ENCODE assay signal across 8 cellular contexts in genomic region chrX:134782796-134783195, GRCh38. TPM values are rescaled to one million over a fixed set of nuclear protein-coding genes. Genes with fewer than 3 reads are reported as not detected.
DNase-seq lines count a peak whose midpoint lies in the region; ATAC-seq and TF ChIP-seq lines count a peak whose summit lies in the region.

No MANE protein-coding gene starts in this region.

- no peak overlapping the region for H3K4me2 ChIP-seq in OCI-LY3 (ENCODE audit: low read length)
- H3K4me2 ChIP-seq in fibroblast of lung (ENCODE audit: extremely low read depth, insufficient read depth, low read length) = no peak overlapping the region
- no peak overlapping the region for H3K4me2 ChIP-seq in smooth muscle cell

- DNase-seq in NCI-H1105 treated with DMSO at 0.1 percent for 48 hours (lab: John Stamatoyannopoulos, UW) = peak; percentile 7
- DNase-seq in NCI-H1105 (lab: John Stamatoyannopoulos, UW) = no peak
- DNase-seq in fibroblast of lung (ENCODE audit: low read depth in 2 of 2) = peak; percentile 20 to 69
- DNase-seq in smooth muscle cell (lab: John Stamatoyannopoulos, UW; ENCODE audit: unreplicated experiment) = no peak

- H3K4me3 ChIP-seq in OCI-LY3 (ENCODE audit: low read length) (no peak overlapping the region), fibroblast of lung (replicated peaks in 1 of 4; ENCODE audit: control extremely low read depth in 1 of 4, insufficient read depth in 1 of 4, low read depth in 3 of 4, low read length in 4 of 4) (no peak overlapping the region), smooth muscle cell (no peak overlapping the region)

- H3K9me3 ChIP-seq in OCI-LY3 (ENCODE audit: insufficient read depth, low read length) (no peaks in the 10 kb centered on the region), fibroblast of lung (ENCODE audit: control insufficient read depth, insufficient read depth, low read depth, low read length) (no peaks in the 10 kb centered on the region), smooth muscle cell (replicated peaks; ENCODE audit: low read depth) (no peaks in the 10 kb centered on the region)

- H3K27me3 ChIP-seq in OCI-LY3 (ENCODE audit: low read depth, low read length) = no peaks in the 10 kb centered on the region
- H3K27me3 ChIP-seq in fibroblast of lung (ENCODE audit: control insufficient read depth, insufficient read depth, low read length) = no peaks in the 10 kb centered on the region
- H3K27me3 ChIP-seq in smooth muscle cell (ENCODE audit: low read depth) = no peaks in the 10 kb centered on the region

- WGBS in smooth muscle cell (ENCODE audit: low lambda C conversion rate) = 46% methylated on average over 3 of the region's 3 CpGs

- H3K9ac ChIP-seq in OCI-LY3 (ENCODE audit: low read length) = no peak overlapping the region
- H3K9ac ChIP-seq in fibroblast of lung (ENCODE audit: insufficient read depth, low read length) = no peak overlapping the region
- H3K9ac ChIP-seq in smooth muscle cell (ENCODE audit: low read depth) = no peak overlapping the region

- TF ChIP-seq CTCF in OCI-LY3 (IDR thresholded peaks at IDR 0.05; ENCODE audit: low read depth, low read length) = peak; percentile 51
- TF ChIP-seq CTCF in fibroblast of lung (conservative IDR thresholded peaks at IDR 0.05 in 1 of 2, IDR thresholded peaks at IDR 0.05 in 1 of 2; ENCODE audit: low read depth in 1 of 2, low read length in 2 of 2) = peak; percentile 36 to 49
- TF ChIP-seq CTCF in smooth muscle cell (IDR thresholded peaks at IDR 0.05; ENCODE audit: borderline replicate concordance, insufficient read depth, poor library complexity, severe bottlenecking) = peak; percentile 51

- H3K4me1 ChIP-seq in OCI-LY3 (ENCODE audit: low read length) = no peaks in the 10 kb centered on the region
- H3K4me1 ChIP-seq in fibroblast of lung (ENCODE audit: control insufficient read depth, extremely low read depth, insufficient read depth, low read length) = no peaks in the 10 kb centered on the region
- H3K4me1 ChIP-seq in smooth muscle cell (ENCODE audit: low read depth) = no peaks in the 10 kb centered on the region

- no peak overlapping the region for H2AFZ ChIP-seq in OCI-LY3 (ENCODE audit: low read depth, low read length)
- no peak overlapping the region for H2AFZ ChIP-seq in fibroblast of lung (ENCODE audit: low read length)
- no peak overlapping the region for H2AFZ ChIP-seq in smooth muscle cell (ENCODE audit: low read depth)

- H3F3A ChIP-seq in smooth muscle cell (ENCODE audit: low read depth) = no peaks in the 10 kb centered on the region

- peaks cover 26% of the 10 kb centered on the region for H3K36me3 ChIP-seq in OCI-LY3 (replicated peaks; ENCODE audit: low read depth, low read length)
- H3K36me3 ChIP-seq in fibroblast of lung (ENCODE audit: control insufficient read depth, insufficient read depth, low read length) = no peaks in the 10 kb centered on the region
- no peaks in the 10 kb centered on the region for H3K36me3 ChIP-seq in smooth muscle cell (ENCODE audit: low read depth)

- H3K79me2 ChIP-seq in OCI-LY3 (ENCODE audit: low read length) = no peaks in the 10 kb centered on the region
- no peaks in the 10 kb centered on the region for H3K79me2 ChIP-seq in fibroblast of lung (ENCODE audit: control insufficient read depth, insufficient read depth, low read length)
- no peaks in the 10 kb centered on the region for H3K79me2 ChIP-seq in smooth muscle cell (ENCODE audit: low read depth)

- no peak overlapping the region for H3K27ac ChIP-seq in OCI-LY3 (ENCODE audit: low read length)
- no peak overlapping the region for H3K27ac ChIP-seq in fibroblast of lung (ENCODE audit: insufficient read depth, low read length)
- H3K27ac ChIP-seq in smooth muscle cell (ENCODE audit: low read depth) = no peak overlapping the region

- H4K20me1 ChIP-seq in OCI-LY3 (ENCODE audit: insufficient read depth, low read length) (no peaks in the 10 kb centered on the region), fibroblast of lung (ENCODE audit: control insufficient read depth, extremely low read depth, insufficient read depth, low read length) (no peaks in the 10 kb centered on the region), smooth muscle cell (ENCODE audit: low read depth) (no peaks in the 10 kb centered on the region)

- ATAC-seq in GM19328 (IDR thresholded peaks at IDR 0.05; ENCODE audit: unreplicated experiment) = no peak
- ATAC-seq in GM21515 (IDR thresholded peaks at IDR 0.05; ENCODE audit: unreplicated experiment) = no peak
- no peak for ATAC-seq in GM18867 (IDR thresholded peaks at IDR 0.05; ENCODE audit: unreplicated experiment)

RNA-seq across cellular contexts. Expression of gene PABIR2, which starts 14.2 kb away (rescaled TPM):
- 9.0 and 16.8 TPM in 2 replicates for total RNA-seq in fibroblast of lung
- polyA plus RNA-seq in fibroblast of lung = 18.8 and 27.2 TPM in 2 replicates
- polyA plus RNA-seq in fibroblast of lung (2012) = 12.6 and 23.8 TPM in 2 replicates
- polyA minus RNA-seq in fibroblast of lung (ENCODE audit: low replicate concordance) = 5.2 and 51.1 TPM in 2 replicates
- 5.0 and 7.6 TPM in 2 replicates for total RNA-seq in smooth muscle cell
- 2.9 and 5.2 TPM in 2 replicates for polyA plus RNA-seq in smooth muscle cell

Comparison
In these comparisons a context has a peak if more than half of its experiments do, and no peak if none do; other contexts are left out.
1. DNase-seq: peak in NCI-H1105 treated with DMSO at 0.1 percent for 48 hours (single experiment) and fibroblast of lung (2 of 2); none in NCI-H1105 (single experiment) and smooth muscle cell (single experiment).
2. Peak in every context shown above with its lines, with median percentiles within 50 percentile points of each other: CTCF ChIP-seq.